Comparison of ENCODE assay signal across 21 cellular contexts in the genomic region with DNA sequence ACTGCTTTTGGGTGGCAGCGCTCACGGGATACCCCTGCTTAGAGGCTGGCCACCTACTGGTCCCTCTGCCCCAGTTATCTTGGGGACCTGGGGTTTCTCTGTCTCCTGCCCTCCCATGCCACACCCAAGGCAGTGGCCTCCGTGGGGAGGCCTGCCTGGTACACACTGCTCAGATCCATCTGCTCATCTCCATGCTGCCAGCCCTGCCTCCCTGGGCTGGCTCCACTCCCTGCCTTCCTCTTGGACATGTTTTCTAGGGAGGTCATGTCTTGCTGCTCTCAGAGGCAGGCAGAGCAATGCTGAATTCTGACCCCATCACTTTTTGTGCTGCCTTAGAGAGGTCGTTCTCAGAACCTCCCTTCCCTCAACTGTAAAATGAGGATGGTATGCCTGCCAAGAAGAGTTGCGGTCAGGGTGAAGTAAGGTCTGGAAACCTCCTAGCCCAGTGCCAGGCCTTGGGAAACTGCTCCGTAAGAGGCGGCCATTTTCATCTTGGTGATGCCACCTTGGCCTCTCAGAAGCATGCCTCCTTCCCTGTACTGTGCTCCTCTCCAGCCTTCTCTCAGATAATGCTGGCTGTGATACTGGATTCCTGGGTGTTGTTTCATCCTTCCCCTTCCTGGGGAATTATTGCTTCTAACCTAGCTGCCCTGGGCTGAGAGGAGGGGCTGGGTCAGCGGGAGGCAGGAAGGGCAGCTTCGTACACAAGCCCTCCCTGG.
DNase-seq lines count a peak whose midpoint lies in the region; ATAC-seq and TF ChIP-seq lines count a peak whose summit lies in the region.
"Had no signal": no experiment of that assay in that cellular context is flagged by ENCODE, and none has a peak within 500 bp of the region (broad histone marks: within the 10 kb centered on the region; RNA-seq: fewer than 3 reads in every experiment).

No MANE protein-coding gene starts in this region.

- no peak overlapping the region for H3K23ac ChIP-seq in H9 (ENCODE audit: insufficient read length, low read depth, low read length)

- H3K36me3 ChIP-seq in lung (ENCODE audit: control insufficient read depth in 2 of 2, insufficient read depth in 2 of 2, low read length in 2 of 2): no peaks in the 10 kb centered on the region
- no peaks in the 10 kb centered on the region for H3K36me3 ChIP-seq in gastrocnemius medialis

- WGBS in H9 (ENCODE audit: extremely low coverage, insufficient read length, low lambda C conversion rate): no CpG with 5 or more reads among the region's 9 CpGs
- 87 to 90% methylated on average over 9 of the region's 9 CpGs for WGBS in lung, 2 donors

- in situ Hi-C loops in gastrocnemius medialis (cut with MboI; ENCODE audit: low sequenced_read_pairs in 4 of 4): loop anchor here (5.0 to 25.0 kb wide), 5 partner anchors 111 to 993 kb away; no protein-coding TSS in a partner anchor

- no peaks in the 10 kb centered on the region for H3K9me3 ChIP-seq in H9 (ENCODE audit: control insufficient read depth, low read depth, low read length)
- no peaks in the 10 kb centered on the region for H3K9me3 ChIP-seq in lung (ENCODE audit: control insufficient read depth in 2 of 2, insufficient read depth in 1 of 2, low read length in 1 of 2)
- no peaks in the 10 kb centered on the region for H3K9me3 ChIP-seq in gastrocnemius medialis
- H3K9me3 ChIP-seq: A549 had no signal

- no peak overlapping the region for H3K18ac ChIP-seq in H9 (ENCODE audit: insufficient read length, low read depth, low read length)

- H4K5ac ChIP-seq in H9 (ENCODE audit: insufficient read length, low read depth, low read length): peak overlapping the region; percentile 41

- H3K56ac ChIP-seq in H9 (ENCODE audit: insufficient read length, low read depth, low read length): no peak overlapping the region

- no peak overlapping the region for H3K4ac ChIP-seq in H9 (ENCODE audit: low read depth, low read length)

- no peak overlapping the region for H2AK5ac ChIP-seq in H9 (ENCODE audit: insufficient read length, low read length)

- H3K79me2 ChIP-seq in H9 (ENCODE audit: insufficient read depth, low read length): no peaks in the 10 kb centered on the region

- no peak for DNase-seq in H9
- DNase-seq in lung (ENCODE audit: low spot score): no peak
- no peak for DNase-seq in gastrocnemius medialis
- no peak for DNase-seq in activated naive CD4-positive, alpha-beta T cell treated with anti-CD3 and anti-CD28 coated beads, Interleukin-2, amount 10 ng/mL, durations not matched to agents 7 days and 5 days
- DNase-seq in GF-D8 (lab: John Stamatoyannopoulos, UW): no peak
- DNase-seq: CD4-positive, alpha-beta memory T cell; DMS53; EL; HFFc6; NCI-H1048; NCI-H1436 treated with DMSO at 0.1 percent for 48 hours; NCI-H2081; NCI-H510A; NCI-H82; RPMI8226; SHP77 treated with DMSO at 0.1 percent for 48 hours had no signal

- H3K4me1 ChIP-seq in H9 (ENCODE audit: insufficient read depth, low read length): no peaks in the 10 kb centered on the region
- H3K4me1 ChIP-seq in lung (ENCODE audit: control insufficient read depth in 2 of 2, insufficient read depth in 2 of 2, low read length in 2 of 2): peaks cover 0 to 7% of the 10 kb centered on the region in 2 donors
- peaks cover 0 to 1% of the 10 kb centered on the region in 2 donors for H3K4me1 ChIP-seq in gastrocnemius medialis
- H3K4me1 ChIP-seq: A549 had no signal

- H3K4me3 Mint-ChIP-seq in H9: no peak overlapping the region
- H3K4me3 Mint-ChIP-seq in brain: peak overlapping the region in 1 of 5 experiments; percentile 31
- H3K4me3 Mint-ChIP-seq in activated naive CD4-positive, alpha-beta T cell treated with anti-CD3 and anti-CD28 coated beads, Interleukin-2, amount 10 ng/mL, durations not matched to agents 7 days and 5 days: no peak overlapping the region
- H3K4me3 Mint-ChIP-seq: CD4-positive, alpha-beta memory T cell; HFFc6 had no signal

- no peak for TF ChIP-seq POLR2A in gastrocnemius medialis (IDR thresholded peaks at IDR 0.05)

- H2AFZ ChIP-seq in H9 (ENCODE audit: low read length): no peak overlapping the region

- CTCF ChIA-PET in activated naive CD4-positive, alpha-beta T cell treated with anti-CD3 and anti-CD28 coated beads, Interleukin-2, amount 10 ng/mL, durations not matched to agents 7 days and 5 days (lab: Charles Lee): no interaction called here

- ATAC-seq in lung (ENCODE audit: insufficient read depth, low FRiP score) (peak; percentile 39), gastrocnemius medialis (peak; percentile 21 to 27), GM18909 (IDR thresholded peaks at IDR 0.05; ENCODE audit: poor library complexity, unreplicated experiment) (no peak), HG02885 (IDR thresholded peaks at IDR 0.05; ENCODE audit: poor library complexity, unreplicated experiment) (no peak)
- ATAC-seq: A549, SK-N-SH treated with all-trans-retinoic acid at 6 μM for 48 hours had no signal

- H3K27me3 ChIP-seq in H9 (ENCODE audit: insufficient read depth, low read length): no peaks in the 10 kb centered on the region
- no peaks in the 10 kb centered on the region for H3K27me3 ChIP-seq in lung (ENCODE audit: control insufficient read depth, insufficient read depth)
- H3K27me3 ChIP-seq in gastrocnemius medialis: no peaks in the 10 kb centered on the region

- no peaks in the 10 kb centered on the region for H3K36me3 Mint-ChIP-seq in H9 (ENCODE audit: insufficient read depth in 1 of 3, low read depth in 3 of 3)
- no peaks in the 10 kb centered on the region for H3K36me3 Mint-ChIP-seq in brain
- H3K36me3 Mint-ChIP-seq in activated naive CD4-positive, alpha-beta T cell treated with anti-CD3 and anti-CD28 coated beads, Interleukin-2, amount 10 ng/mL, durations not matched to agents 7 days and 5 days: no peaks in the 10 kb centered on the region
- H3K36me3 Mint-ChIP-seq: CD4-positive, alpha-beta memory T cell had no signal

- H3K23me2 ChIP-seq in H9 (ENCODE audit: insufficient read length, low read depth, low read length, poor library complexity, severe bottlenecking): no peaks in the 10 kb centered on the region

- no peak overlapping the region for H4K91ac ChIP-seq in H9 (ENCODE audit: insufficient read length, low read depth, low read length)

- H3K4me2 ChIP-seq in H9 (ENCODE audit: insufficient read depth, insufficient read length, low read length): no peak overlapping the region
- H3K4me2 ChIP-seq: A549 had no signal

- H3K4me1 Mint-ChIP-seq in H9 (peaks cover 4% of the 10 kb centered on the region in 2 experiments; a peak in 3 of 4 replicates), brain (peaks cover 9% of the 10 kb centered on the region)
- no peaks in the 10 kb centered on the region for H3K4me1 Mint-ChIP-seq in activated naive CD4-positive, alpha-beta T cell treated with anti-CD3 and anti-CD28 coated beads, Interleukin-2, amount 10 ng/mL, durations not matched to agents 7 days and 5 days

- H3K14ac ChIP-seq in H9 (ENCODE audit: insufficient read depth, low read length): peak overlapping the region; percentile 55; the same call in 1 of the 2 replicates

- no peak overlapping the region for H2BK5ac ChIP-seq in H9 (ENCODE audit: insufficient read length, low read length)

- H3K9me3 Mint-ChIP-seq in H9 (peaks cover 0 to under 1% of the 10 kb centered on the region in 2 experiments; a peak in 1 of 5 replicates), brain (peaks cover 0 to 3% (median 0%) of the 10 kb centered on the region in 5 experiments)
- no peaks in the 10 kb centered on the region for H3K9me3 Mint-ChIP-seq in activated naive CD4-positive, alpha-beta T cell treated with anti-CD3 and anti-CD28 coated beads, Interleukin-2, amount 10 ng/mL, durations not matched to agents 7 days and 5 days
- H3K9me3 Mint-ChIP-seq: HFFc6 had no signal

- no peak overlapping the region for H2BK15ac ChIP-seq in H9 (ENCODE audit: low read depth, low read length)

- H4K20me1 ChIP-seq in H9 (ENCODE audit: control insufficient read depth, insufficient read depth, insufficient read length): no peaks in the 10 kb centered on the region

- H2BK20ac ChIP-seq in H9 (ENCODE audit: low read depth, low read length, poor library complexity, severe bottlenecking): no peak overlapping the region

- no peak overlapping the region for H2BK12ac ChIP-seq in H9 (ENCODE audit: insufficient read length, low read depth, low read length)

- no peak overlapping the region for H3T11ph ChIP-seq in H9 (ENCODE audit: low read length)

- H2BK120ac ChIP-seq in H9 (ENCODE audit: low read depth, low read length, poor library complexity, severe bottlenecking): no peak overlapping the region

- H3K27ac Mint-ChIP-seq in H9 (no peak overlapping the region; a peak in 1 of 7 replicates), brain (peak overlapping the region in 3 of 5 experiments; percentile 53 to 87 (median 77))
- H3K27ac Mint-ChIP-seq in activated naive CD4-positive, alpha-beta T cell treated with anti-CD3 and anti-CD28 coated beads, Interleukin-2, amount 10 ng/mL, durations not matched to agents 7 days and 5 days: no peak overlapping the region
- H3K27ac Mint-ChIP-seq: CD4-positive, alpha-beta memory T cell; HFFc6 had no signal

- H3K4me3 ChIP-seq in lung (no peak overlapping the region), gastrocnemius medialis (no peak overlapping the region)
- H3K4me3 ChIP-seq: A549 had no signal

- H4K8ac ChIP-seq in H9 (replicated peaks; ENCODE audit: insufficient read length, low read depth, low read length): no peak overlapping the region

- H3K27me3 Mint-ChIP-seq in H9 (ENCODE audit: low read depth) (no peaks in the 10 kb centered on the region; the same call in 1 of the 2 replicates), brain (peaks cover 3% of the 10 kb centered on the region)
- peaks cover 6% of the 10 kb centered on the region for H3K27me3 Mint-ChIP-seq in activated naive CD4-positive, alpha-beta T cell treated with anti-CD3 and anti-CD28 coated beads, Interleukin-2, amount 10 ng/mL, durations not matched to agents 7 days and 5 days
- H3K27me3 Mint-ChIP-seq: CD4-positive, alpha-beta memory T cell had no signal

- H3K9ac ChIP-seq in H9 (ENCODE audit: extremely low read depth, insufficient read length, low read length): no peak overlapping the region

- H3K27ac ChIP-seq in H9 (ENCODE audit: insufficient read length, low read depth, low read length) (no peak overlapping the region), lung (ENCODE audit: low read depth in 1 of 2, low read length in 1 of 2) (no peak overlapping the region), gastrocnemius medialis (no peak overlapping the region)
- H3K27ac ChIP-seq: A549 had no signal

- no peaks in the 10 kb centered on the region for H3K79me1 ChIP-seq in H9 (ENCODE audit: insufficient read depth, low read depth, low read length, poor library complexity, severe bottlenecking)

- intact Hi-C loops in gastrocnemius medialis (cut with DNase I; ENCODE audit: low total_unique reads): no loop called here

- TF ChIP-seq CTCF in H9 (conservative IDR thresholded peaks at IDR 0.05): no peak
- no peak for TF ChIP-seq CTCF in brain (conservative IDR thresholded peaks at IDR 0.05)
- TF ChIP-seq CTCF in lung (IDR thresholded peaks at IDR 0.05; ENCODE audit: control extremely low read depth, extremely low read depth): no peak
- TF ChIP-seq CTCF in gastrocnemius medialis (IDR thresholded peaks at IDR 0.05 in 4 of 5, conservative IDR thresholded peaks at IDR 0.05 in 1 of 5): no peak

Comparison
In these comparisons a context has a peak if more than half of its experiments do, and no peak if none do; other contexts are left out.
1. H3K27ac Mint-ChIP-seq: peak in brain (3 of 5); none in H9 (0 of 3) and activated naive CD4-positive, alpha-beta T cell treated with anti-CD3 and anti-CD28 coated beads, Interleukin-2, amount 10 ng/mL, durations not matched to agents 7 days and 5 days (single experiment).
2. ATAC-seq: peak in lung (single experiment) and gastrocnemius medialis (2 of 2); none in GM18909 (single experiment) and HG02885 (single experiment).